20 cellular contexts compared by ENCODE assay signal in genomic region chr14:102491366-102491765, GRCh38.
"Had no signal": no experiment of that assay in that cellular context is flagged by ENCODE, and none has a peak within 500 bp of the region (broad histone marks: within the 10 kb centered on the region; RNA-seq: fewer than 3 reads in every experiment).

No MANE protein-coding gene starts in this region.

- H3K79me2 ChIP-seq: hepatocyte had no signal

- H2AFZ ChIP-seq: hepatocyte had no signal

- H3K9me3 Mint-ChIP-seq: activated B cell treated with CpG ODN at 0.5 μM for 24 hours; activated CD4-positive, alpha-beta memory T cell treated with anti-CD3 and anti-CD28 coated beads for 36 hours; activated naive CD8-positive, alpha-beta T cell treated with anti-CD3 and anti-CD28 coated beads, Interleukin-2, amount 10 ng/mL, durations not matched to agents 7 days and 5 days; brain; nephron progenitor cell; T-helper 2 cell treated with Interferon-gamma antibody and Interleukin-4, amounts not matched to agents 5 μg/mL and 100 μg/mL, for 36 hours had no signal

- H3K27me3 ChIP-seq: hepatocyte, thyroid gland, uterus had no signal

- ATAC-seq: activated CD8-positive, alpha-beta memory T cell treated with anti-CD3 and anti-CD28 coated beads, Interleukin-2, amount 10 ng/mL, durations not matched to agents 7 days and 5 days; left cardiac atrium had no signal

- H3K4me1 ChIP-seq: lower lobe of right lung, thyroid gland, uterus had no signal

- H3K4me3 Mint-ChIP-seq: activated B cell treated with CpG ODN at 0.5 μM for 24 hours; activated CD4-positive, alpha-beta memory T cell treated with anti-CD3 and anti-CD28 coated beads for 36 hours; activated CD8-positive, alpha-beta memory T cell treated with anti-CD3 and anti-CD28 coated beads, Interleukin-2, amount 10 ng/mL, durations not matched to agents 7 days and 5 days; activated naive CD8-positive, alpha-beta T cell treated with anti-CD3 and anti-CD28 coated beads, Interleukin-2, amount 10 ng/mL, durations not matched to agents 7 days and 5 days; brain; nephron progenitor cell; T-helper 2 cell treated with Interferon-gamma antibody and Interleukin-4, amounts not matched to agents 5 μg/mL and 100 μg/mL, for 36 hours had no signal

- H3K4me2 ChIP-seq: hepatocyte had no signal

- FAIRE-seq: TTC549 had no signal

- H3K36me3 Mint-ChIP-seq: activated CD4-positive, alpha-beta memory T cell treated with anti-CD3 and anti-CD28 coated beads for 36 hours; activated CD8-positive, alpha-beta memory T cell treated with anti-CD3 and anti-CD28 coated beads, Interleukin-2, amount 10 ng/mL, durations not matched to agents 7 days and 5 days; activated naive CD8-positive, alpha-beta T cell treated with anti-CD3 and anti-CD28 coated beads, Interleukin-2, amount 10 ng/mL, durations not matched to agents 7 days and 5 days had no signal

- H3K27ac ChIP-seq: hepatocyte, lower lobe of right lung, thyroid gland, uterus had no signal

- H3K4me3 ChIP-seq: hepatocyte, lower lobe of right lung, thyroid gland, uterus had no signal

- DNase-seq: activated B cell treated with CpG ODN at 0.5 μM for 24 hours; activated CD4-positive, alpha-beta memory T cell treated with anti-CD3 and anti-CD28 coated beads for 36 hours; activated CD4-positive, alpha-beta T cell treated with anti-CD3 and anti-CD28 coated beads for 4 hours; activated CD8-positive, alpha-beta memory T cell treated with anti-CD3 and anti-CD28 coated beads, Interleukin-2, amount 10 ng/mL, durations not matched to agents 7 days and 5 days; activated naive CD4-positive, alpha-beta T cell; activated naive CD8-positive, alpha-beta T cell treated with anti-CD3 and anti-CD28 coated beads, Interleukin-2, amount 10 ng/mL, durations not matched to agents 7 days and 5 days; effector CD4-positive, alpha-beta T cell; left cardiac atrium; lower lobe of right lung; midbrain; nephron progenitor cell; occipital lobe; stimulated activated naive CD4-positive, alpha-beta T cell; thyroid gland; uterus had no signal

- H3K27ac Mint-ChIP-seq: activated B cell treated with CpG ODN at 0.5 μM for 24 hours; activated CD4-positive, alpha-beta memory T cell treated with anti-CD3 and anti-CD28 coated beads for 36 hours; activated CD8-positive, alpha-beta memory T cell treated with anti-CD3 and anti-CD28 coated beads, Interleukin-2, amount 10 ng/mL, durations not matched to agents 7 days and 5 days; activated naive CD8-positive, alpha-beta T cell treated with anti-CD3 and anti-CD28 coated beads, Interleukin-2, amount 10 ng/mL, durations not matched to agents 7 days and 5 days; nephron progenitor cell; progenitor cell of endocrine pancreas; T-helper 2 cell treated with Interferon-gamma antibody and Interleukin-4, amounts not matched to agents 5 μg/mL and 100 μg/mL, for 36 hours had no signal

- H3K36me3 ChIP-seq: lower lobe of right lung, thyroid gland, uterus had no signal

- H3K27me3 Mint-ChIP-seq: activated B cell treated with CpG ODN at 0.5 μM for 24 hours; activated CD4-positive, alpha-beta memory T cell treated with anti-CD3 and anti-CD28 coated beads for 36 hours; activated CD8-positive, alpha-beta memory T cell treated with anti-CD3 and anti-CD28 coated beads, Interleukin-2, amount 10 ng/mL, durations not matched to agents 7 days and 5 days; activated naive CD8-positive, alpha-beta T cell treated with anti-CD3 and anti-CD28 coated beads, Interleukin-2, amount 10 ng/mL, durations not matched to agents 7 days and 5 days; progenitor cell of endocrine pancreas had no signal

- H3K9me3 ChIP-seq: lower lobe of right lung, thyroid gland, uterus had no signal

- H3K4me1 Mint-ChIP-seq: activated B cell treated with CpG ODN at 0.5 μM for 24 hours; activated CD8-positive, alpha-beta memory T cell treated with anti-CD3 and anti-CD28 coated beads, Interleukin-2, amount 10 ng/mL, durations not matched to agents 7 days and 5 days; activated naive CD8-positive, alpha-beta T cell treated with anti-CD3 and anti-CD28 coated beads, Interleukin-2, amount 10 ng/mL, durations not matched to agents 7 days and 5 days; brain had no signal
